Comparison of ENCODE assay signal across 29 cellular contexts in genomic region chr12:28629691-28630090, GRCh38.
"Had no signal": no experiment of that assay in that cellular context is flagged by ENCODE, and none has a peak within 500 bp of the region (broad histone marks: within the 10 kb centered on the region; RNA-seq: fewer than 3 reads in every experiment).

No MANE protein-coding gene starts in this region.

- H3K4me3 Mint-ChIP-seq: immature natural killer cell; memory B cell; naive B cell; natural killer cell treated with Interleukin-12 subunit alpha and Interleukin-12 subunit beta and Interleukin-15 and Interleukin-18, amount 100 ng/mL, for 72 hours; neural crest cell; stimulated activated naive B cell treated with anti-CD40 and anti-IgM and Interleukin-4, amounts not matched to agents 10 μg/mL and 1 μg/mL and 100 μg/mL, for 72 hours; stimulated activated naive CD8-positive, alpha-beta T cell treated with anti-CD3 and anti-CD28 coated beads, Interleukin-15, Interleukin-2, amounts not matched to agents 100 ng/mL and 50 ng/mL, for 24 hours had no signal

- H3K36me3 ChIP-seq: esophagus muscularis mucosa, gastroesophageal sphincter, heart right ventricle, lower lobe of right lung, prostate gland, spleen, thyroid gland, vagina had no signal

- H3K27me3 Mint-ChIP-seq: memory B cell; naive B cell; stimulated activated naive B cell treated with anti-CD40 and anti-IgM and Interleukin-4, amounts not matched to agents 10 μg/mL and 1 μg/mL and 100 μg/mL, for 72 hours; stimulated activated naive CD8-positive, alpha-beta T cell treated with anti-CD3 and anti-CD28 coated beads, Interleukin-15, Interleukin-2, amounts not matched to agents 100 ng/mL and 50 ng/mL, for 24 hours had no signal

- H3K4me1 ChIP-seq: esophagus muscularis mucosa, foreskin keratinocyte, gastroesophageal sphincter, heart right ventricle, lower lobe of right lung, prostate gland, spleen, vagina had no signal

- H3K9me3 Mint-ChIP-seq: neural crest cell; stimulated activated naive B cell treated with anti-CD40 and anti-IgM and Interleukin-4, amounts not matched to agents 10 μg/mL and 1 μg/mL and 100 μg/mL, for 72 hours; stimulated activated naive CD8-positive, alpha-beta T cell treated with anti-CD3 and anti-CD28 coated beads, Interleukin-15, Interleukin-2, amounts not matched to agents 100 ng/mL and 50 ng/mL, for 24 hours had no signal

- H3K9me3 ChIP-seq: esophagus muscularis mucosa, gastroesophageal sphincter, heart right ventricle, lower lobe of right lung, mucosa of descending colon, prostate gland, spleen, thyroid gland, vagina had no signal

- H3K4me1 Mint-ChIP-seq: immature natural killer cell; memory B cell; naive B cell; stimulated activated naive B cell treated with anti-CD40 and anti-IgM and Interleukin-4, amounts not matched to agents 10 μg/mL and 1 μg/mL and 100 μg/mL, for 72 hours had no signal

- H3K27ac ChIP-seq: esophagus muscularis mucosa, foreskin keratinocyte, gastroesophageal sphincter, heart right ventricle, lower lobe of right lung, prostate gland, skin epidermis, spleen, thyroid gland, vagina had no signal

- ATAC-seq: foreskin keratinocyte; gastroesophageal sphincter; heart right ventricle; left colon; left ventricle myocardium superior; lower lobe of right lung; mucosa of descending colon; natural killer cell treated with Interleukin-12 subunit alpha and Interleukin-12 subunit beta and Interleukin-15 and Interleukin-18, amount 100 ng/mL, for 72 hours; right cardiac atrium; stimulated activated naive B cell treated with anti-CD40 and anti-IgM and Interleukin-4, amounts not matched to agents 10 μg/mL and 1 μg/mL and 100 μg/mL, for 72 hours had no signal

- H3K4me3 ChIP-seq: esophagus muscularis mucosa, gastroesophageal sphincter, heart right ventricle, lower lobe of right lung, mucosa of descending colon, prostate gland, skin epidermis, spleen, thyroid gland, vagina had no signal

- H3K36me3 Mint-ChIP-seq: immature natural killer cell; memory B cell; naive B cell; natural killer cell treated with Interleukin-12 subunit alpha and Interleukin-12 subunit beta and Interleukin-15 and Interleukin-18, amount 100 ng/mL, for 72 hours; stimulated activated naive B cell treated with anti-CD40 and anti-IgM and Interleukin-4, amounts not matched to agents 10 μg/mL and 1 μg/mL and 100 μg/mL, for 72 hours had no signal

- H3K27me3 ChIP-seq: esophagus muscularis mucosa, foreskin keratinocyte, gastroesophageal sphincter, heart right ventricle, spleen, thyroid gland, vagina had no signal

- H3K27ac Mint-ChIP-seq: immature natural killer cell; memory B cell; naive B cell; natural killer cell treated with Interleukin-12 subunit alpha and Interleukin-12 subunit beta and Interleukin-15 and Interleukin-18, amount 100 ng/mL, for 72 hours; stimulated activated naive B cell treated with anti-CD40 and anti-IgM and Interleukin-4, amounts not matched to agents 10 μg/mL and 1 μg/mL and 100 μg/mL, for 72 hours; stimulated activated naive CD8-positive, alpha-beta T cell treated with anti-CD3 and anti-CD28 coated beads, Interleukin-15, Interleukin-2, amounts not matched to agents 100 ng/mL and 50 ng/mL, for 24 hours had no signal

- DNase-seq: cerebellar nuclear complex; cortex of kidney; foreskin keratinocyte; glutamatergic neuron; heart right ventricle; hippocampal formation; immature natural killer cell; islet precursor cell; kidney glomerular epithelial cell; left colon; left ventricle myocardium superior; lower lobe of right lung; mucosa of descending colon; naive B cell; spleen; stimulated activated CD4-positive, alpha-beta T cell treated with anti-CD3 and anti-CD28 coated beads, Interleukin-4, amount 100 ng/mL, for 4 hours; stimulated activated naive B cell treated with anti-CD40 and anti-IgM and Interleukin-4, amounts not matched to agents 10 μg/mL and 1 μg/mL and 100 μg/mL, for 72 hours; thyroid gland; trophoblast cell had no signal
